1 cellular context compared by ENCODE assay signal in the genomic region with DNA sequence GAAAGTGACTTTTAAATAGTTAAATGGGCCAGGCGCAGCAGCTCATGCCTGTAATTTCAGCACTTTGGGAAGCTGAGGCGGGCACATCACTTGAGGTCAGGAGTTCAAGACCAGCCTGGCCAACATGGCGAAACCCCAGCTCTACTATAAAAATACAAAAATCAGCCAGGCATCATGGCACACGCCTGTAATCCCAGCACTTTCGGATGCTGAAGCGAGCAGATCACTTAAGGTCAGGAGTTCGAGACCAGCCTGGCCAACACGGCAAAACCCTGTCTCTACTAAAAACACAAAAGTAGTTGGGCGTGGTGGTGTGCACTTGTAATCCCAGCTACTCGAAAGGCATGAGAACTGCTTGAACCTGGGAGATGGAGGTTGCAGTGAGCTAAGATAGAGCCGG.
TF ChIP-seq lines count a peak whose summit lies in the region.

No MANE protein-coding gene starts in this region.

TF ChIP-seq in HepG2, 621 proteins besides CTCF, POLR2A, EP300 and RAD21:
- 0 out of 4 replicates have a peak, but pooled peaks of 1 of the 2 experiments have one; percentile 15 for TF ChIP-seq NR2F1 (CRISPR knock-in tag; IDR thresholded peaks at IDR 0.05)
- TF ChIP-seq POLR2G (IDR thresholded peaks at IDR 0.05; ENCODE audit: low read depth, low read length), result 0 out of 2 replicates have a peak, but pooled peaks have one; percentile 44
- TF ChIP-seq PHF8 (CRISPR knock-in tag; IDR thresholded peaks at IDR 0.05), result 0 out of 2 replicates have a peak, but pooled peaks have one; percentile 15
- 0 out of 2 replicates have a peak, but pooled peaks have one; percentile 34 for TF ChIP-seq CCDC6 (CRISPR knock-in tag; IDR thresholded peaks at IDR 0.05)
- TF ChIP-seq IRF9 (CRISPR knock-in tag; IDR thresholded peaks at IDR 0.05; ENCODE audit: borderline replicate concordance), result 0 out of 2 replicates have a peak, but pooled peaks have one; percentile 14
- TF ChIP-seq RBM22 (optimal IDR thresholded peaks at IDR 0.05; ENCODE audit: low read length), result peak; percentile 96
- TF ChIP-seq ZMYM3 (CRISPR knock-in tag; IDR thresholded peaks at IDR 0.05), result peak; percentile 16; the same call in 1 of the 2 replicates
- 0 out of 2 replicates have a peak, but pooled peaks have one; percentile 8 for TF ChIP-seq THAP11 (CRISPR knock-in tag; IDR thresholded peaks at IDR 0.05)
- TF ChIP-seq KLF6 (CRISPR knock-in tag; IDR thresholded peaks at IDR 0.05), result 0 out of 2 replicates have a peak, but pooled peaks have one; percentile 33
- peak; percentile 46; the same call in 1 of the 2 replicates for TF ChIP-seq ZBTB38 (CRISPR knock-in tag; IDR thresholded peaks at IDR 0.05)
- 0 out of 2 replicates have a peak, but pooled peaks have one; percentile 27 for TF ChIP-seq ZNF563 (CRISPR knock-in tag; IDR thresholded peaks at IDR 0.05)
- 0 out of 2 replicates have a peak, but pooled peaks have one; percentile 0 for TF ChIP-seq THYN1 (CRISPR knock-in tag; IDR thresholded peaks at IDR 0.05; ENCODE audit: borderline replicate concordance, low read depth)
- TF ChIP-seq FOXO1 (CRISPR knock-in tag; IDR thresholded peaks at IDR 0.05), result 0 out of 2 replicates have a peak, but pooled peaks have one; percentile 37
